Comparison of ENCODE assay signal across 1 cellular context in genomic region chr2:152176113-152176714, GRCh38.
TF ChIP-seq lines count a peak whose summit lies in the region.

No MANE protein-coding gene starts in this region.

TF ChIP-seq in HepG2, 621 proteins besides CTCF, POLR2A, EP300 and RAD21 (continued from another document and continues in another):
- TF ChIP-seq ZNF609 (CRISPR knock-in tag; IDR thresholded peaks at IDR 0.05; ENCODE audit: borderline replicate concordance) = 0 out of 2 replicates have a peak, but pooled peaks have one; percentile 44
- no peak for TF ChIP-seq ELK4 (CRISPR knock-in tag; IDR thresholded peaks at IDR 0.05; ENCODE audit: borderline replicate concordance)
- no peak for TF ChIP-seq ZNF724P (CRISPR knock-in tag; IDR thresholded peaks at IDR 0.05; ENCODE audit: borderline replicate concordance)
- no peak for TF ChIP-seq MTERF4 (CRISPR knock-in tag; IDR thresholded peaks at IDR 0.05)
- TF ChIP-seq SAFB2 (CRISPR knock-in tag; IDR thresholded peaks at IDR 0.05; ENCODE audit: borderline replicate concordance, low read depth) = no peak
- TF ChIP-seq ZNF451 (CRISPR knock-in tag; IDR thresholded peaks at IDR 0.05) = no peak; the same call in 1 of the 2 replicates
- TF ChIP-seq ZNF430 (CRISPR knock-in tag; IDR thresholded peaks at IDR 0.05) = no peak
- TF ChIP-seq ZNF30 (CRISPR knock-in tag; IDR thresholded peaks at IDR 0.05) = peak; percentile 59; the same call in 1 of the 2 replicates
- no peak for TF ChIP-seq ZNF569 (CRISPR knock-in tag; IDR thresholded peaks at IDR 0.05; ENCODE audit: borderline replicate concordance)
- TF ChIP-seq TEAD2 (CRISPR knock-in tag; IDR thresholded peaks at IDR 0.05) = no peak
- no peak for TF ChIP-seq JARID2 (CRISPR knock-in tag; IDR thresholded peaks at IDR 0.05; ENCODE audit: insufficient replicate concordance)
- no peak for TF ChIP-seq ZBTB34 (CRISPR knock-in tag; IDR thresholded peaks at IDR 0.05)
- no peak for TF ChIP-seq MEIS2 (CRISPR knock-in tag; IDR thresholded peaks at IDR 0.05)
- TF ChIP-seq ZNF3 (CRISPR knock-in tag; IDR thresholded peaks at IDR 0.05) = no peak
- no peak for TF ChIP-seq HMG20A (CRISPR knock-in tag; IDR thresholded peaks at IDR 0.05; ENCODE audit: borderline replicate concordance)
- TF ChIP-seq HNRNPH1 (optimal IDR thresholded peaks at IDR 0.05; ENCODE audit: low read depth, low read length) = no peak
- no peak for TF ChIP-seq DDIT3 (CRISPR knock-in tag; IDR thresholded peaks at IDR 0.05)
- TF ChIP-seq KDM4B (CRISPR knock-in tag; IDR thresholded peaks at IDR 0.05) = no peak
- no peak for TF ChIP-seq ATF1 (CRISPR knock-in tag; IDR thresholded peaks at IDR 0.05)
- TF ChIP-seq ARNT (IDR thresholded peaks at IDR 0.05) = no peak
- TF ChIP-seq ZNF230 (CRISPR knock-in tag; IDR thresholded peaks at IDR 0.05) = no peak
- TF ChIP-seq ZNF383 (CRISPR knock-in tag; IDR thresholded peaks at IDR 0.05; ENCODE audit: borderline replicate concordance) = peak; percentile 38; the same call in 1 of the 2 replicates
- no peak for TF ChIP-seq ZBTB40 (IDR thresholded peaks at IDR 0.05)
- peak; percentile 28; the same call in 1 of the 2 replicates for TF ChIP-seq ZBTB40 (CRISPR knock-in tag; IDR thresholded peaks at IDR 0.05)
- no peak; the same call in 1 of the 2 replicates for TF ChIP-seq ZNF329 (CRISPR knock-in tag; IDR thresholded peaks at IDR 0.05; ENCODE audit: low read depth)
- TF ChIP-seq NFE2L1 (CRISPR knock-in tag; IDR thresholded peaks at IDR 0.05; ENCODE audit: borderline replicate concordance) = no peak
- no peak for TF ChIP-seq ZNF142 (CRISPR knock-in tag; IDR thresholded peaks at IDR 0.05)
- no peak for TF ChIP-seq TRIM22 (IDR thresholded peaks at IDR 0.05)
- 0 out of 2 replicates have a peak, but pooled peaks have one; percentile 2 for TF ChIP-seq NR2F2 (IDR thresholded peaks at IDR 0.05; ENCODE audit: borderline replicate concordance, low read depth)
- TF ChIP-seq ZNF713 (CRISPR knock-in tag; IDR thresholded peaks at IDR 0.05) = no peak; the same call in 1 of the 2 replicates
- TF ChIP-seq CENPT (CRISPR knock-in tag; IDR thresholded peaks at IDR 0.05; ENCODE audit: low read depth) = no peak
- no peak for TF ChIP-seq HDAC6 (IDR thresholded peaks at IDR 0.05; ENCODE audit: low read depth, low read length)
